In genomic region chr3:174403831-174404230, GRCh38 we compare ENCODE assay signal across 27 cellular contexts.
"Had no signal": no experiment of that assay in that cellular context is flagged by ENCODE, and none has a peak within 500 bp of the region (broad histone marks: within the 10 kb centered on the region; RNA-seq: fewer than 3 reads in every experiment).

No MANE protein-coding gene starts in this region.

- H3K27ac ChIP-seq: adrenal gland, body of pancreas, epithelial cell of prostate, esophagus squamous epithelium, heart left ventricle had no signal

- H3K4me3 ChIP-seq: adrenal gland, body of pancreas, esophagus squamous epithelium, heart left ventricle had no signal

- H3K4me1 ChIP-seq: adrenal gland, body of pancreas, esophagus squamous epithelium, heart left ventricle had no signal

- H3K36me3 ChIP-seq: adrenal gland, esophagus squamous epithelium, heart left ventricle had no signal

- DNase-seq: activated CD4-positive, alpha-beta memory T cell treated with anti-CD3 and anti-CD28 coated beads for 36 hours; activated CD4-positive, alpha-beta T cell treated with anti-CD3 and anti-CD28 coated beads for 36 hours; activated CD4-positive, alpha-beta T cell treated with anti-CD3 and anti-CD28 coated beads, Interleukin-2, amount 10 ng/mL, durations not matched to agents 24 days and 14 days; activated CD4-positive, CD25-positive, alpha-beta regulatory T cell; activated CD4-positive, CD25-positive, alpha-beta regulatory T cell treated with anti-CD3 and anti-CD28 coated beads, Interleukin-2, amount 50 U/mL, for 72 hours; activated CD8-positive, alpha-beta memory T cell treated with anti-CD3 and anti-CD28 coated beads, Interleukin-2, amount 10 ng/mL, durations not matched to agents 7 days and 5 days; activated CD8-positive, alpha-beta memory T cell treated with anti-CD3 and anti-CD28 coated beads, Interleukin-2, amount 50 U/mL, for 4 hours; activated CD8-positive, alpha-beta T cell treated with anti-CD3 and anti-CD28 coated beads, Interleukin-2, amount 10 ng/mL, durations not matched to agents 7 days and 5 days; activated effector memory CD4-positive, alpha-beta T cell treated with anti-CD3 and anti-CD28 coated beads, Interleukin-2, amount 50 U/mL, for 16 hours; activated naive CD4-positive, alpha-beta T cell treated with anti-CD3 and anti-CD28 coated beads for 36 hours; activated naive CD8-positive, alpha-beta T cell treated with anti-CD3 and anti-CD28 coated beads for 36 hours; activated naive CD8-positive, alpha-beta T cell treated with anti-CD3 and anti-CD28 coated beads, Interleukin-2, amount 50 U/mL, for 24 hours; activated T-cell treated with anti-CD3 and anti-CD28 coated beads, Interleukin-2, amount 50 U/mL, for 1 hour; activated T-cell treated with anti-CD3 and anti-CD28 coated beads, Interleukin-2, amount 50 U/mL, for 48 hours; adrenal gland; amygdala; aorta; body of pancreas; caudate nucleus; cortex of kidney; dermis blood vessel endothelial cell; effector CD8-positive, alpha-beta T cell; esophagus squamous epithelium; glutamatergic neuron; heart left ventricle; T-helper 2 cell had no signal

- H3K27me3 ChIP-seq: adrenal gland, body of pancreas, esophagus squamous epithelium, heart left ventricle had no signal

- ATAC-seq: activated CD4-positive, alpha-beta T cell treated with anti-CD3 and anti-CD28 coated beads for 36 hours; activated CD8-positive, alpha-beta memory T cell treated with anti-CD3 and anti-CD28 coated beads, Interleukin-2, amount 10 ng/mL, durations not matched to agents 7 days and 5 days; activated CD8-positive, alpha-beta T cell treated with anti-CD3 and anti-CD28 coated beads, Interleukin-2, amount 10 ng/mL, durations not matched to agents 7 days and 5 days; activated naive CD8-positive, alpha-beta T cell treated with anti-CD3 and anti-CD28 coated beads, Interleukin-2, amount 50 U/mL, for 24 hours; body of pancreas; heart left ventricle had no signal

- H3K9me3 ChIP-seq: adrenal gland, body of pancreas, esophagus squamous epithelium had no signal
